ENCODE assay signal across 9 cellular contexts in the genomic region with DNA sequence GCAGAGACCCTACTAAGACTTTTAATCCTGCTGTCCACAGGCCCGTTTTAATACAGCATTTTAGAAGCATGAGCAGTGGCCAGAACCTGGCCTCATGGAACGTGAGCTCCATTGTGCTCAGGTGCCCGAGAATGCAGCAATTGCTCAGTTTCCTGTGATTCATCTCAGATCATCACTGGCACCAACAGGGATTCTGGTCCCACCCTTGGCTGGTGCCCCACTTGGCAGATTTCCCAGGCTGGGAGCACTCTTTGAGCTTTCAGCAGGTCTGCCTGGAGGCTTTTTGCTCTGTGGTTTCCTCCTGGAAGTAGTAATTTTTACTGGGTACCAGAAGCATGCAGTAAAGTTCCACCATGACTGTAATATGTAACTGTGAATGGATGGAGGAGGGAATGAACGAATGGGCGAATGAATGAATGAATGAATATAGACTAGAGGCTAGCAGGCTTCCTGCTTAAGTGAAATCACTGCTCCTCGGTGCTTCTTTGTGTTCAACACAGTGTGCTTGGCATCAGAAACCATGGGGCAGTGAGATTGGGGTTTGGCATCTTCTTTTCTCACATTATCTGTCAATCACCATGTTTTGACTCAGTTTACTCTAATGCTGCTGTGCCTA.
DNase-seq lines count a peak whose midpoint lies in the region; ATAC-seq and TF ChIP-seq lines count a peak whose summit lies in the region.
"Had no signal": no experiment of that assay in that cellular context is flagged by ENCODE, and none has a peak within 500 bp of the region (broad histone marks: within the 10 kb centered on the region; RNA-seq: fewer than 3 reads in every experiment).

No MANE protein-coding gene starts in this region.

- TF ChIP-seq CTCF in H9 (conservative IDR thresholded peaks at IDR 0.05) = no peak

- no peak overlapping the region for H3K27ac ChIP-seq in H9 (ENCODE audit: insufficient read length, low read depth, low read length)

- ATAC-seq in HG02610 (IDR thresholded peaks at IDR 0.05; ENCODE audit: unreplicated experiment) (no peak), GM19324 (IDR thresholded peaks at IDR 0.05; ENCODE audit: low FRiP score, unreplicated experiment) (no peak), HG03565 (IDR thresholded peaks at IDR 0.05; ENCODE audit: unreplicated experiment) (no peak)

- no CpG with 5 or more reads among the region's 6 CpGs for WGBS in H9 (ENCODE audit: extremely low coverage, insufficient read length, low lambda C conversion rate)

- no peak overlapping the region for H2BK120ac ChIP-seq in H9 (ENCODE audit: low read depth, low read length, poor library complexity, severe bottlenecking)

- no peak overlapping the region for H3K4me3 Mint-ChIP-seq in H9
- H3K4me3 Mint-ChIP-seq: memory B cell had no signal

- no peaks in the 10 kb centered on the region for H3K23me2 ChIP-seq in H9 (ENCODE audit: insufficient read length, low read depth, low read length, poor library complexity, severe bottlenecking)

- peaks cover 3% of the 10 kb centered on the region for H3K27me3 Mint-ChIP-seq in H9 (ENCODE audit: low read depth)
- H3K27me3 Mint-ChIP-seq: memory B cell had no signal

- no peak overlapping the region for H4K8ac ChIP-seq in H9 (replicated peaks; ENCODE audit: insufficient read length, low read depth, low read length)

- H3K9ac ChIP-seq in H9 (ENCODE audit: extremely low read depth, insufficient read length, low read length) = no peak overlapping the region

- H3K9me3 ChIP-seq in H9 (ENCODE audit: control insufficient read depth, low read depth, low read length) = no peaks in the 10 kb centered on the region

- no peak overlapping the region for H2BK5ac ChIP-seq in H9 (ENCODE audit: insufficient read length, low read length)

- no peak overlapping the region for H3K23ac ChIP-seq in H9 (ENCODE audit: insufficient read length, low read depth, low read length)

- H3K27ac Mint-ChIP-seq in H9 = no peak overlapping the region
- H3K27ac Mint-ChIP-seq: memory B cell had no signal

- H3K79me1 ChIP-seq in H9 (ENCODE audit: insufficient read depth, low read depth, low read length, poor library complexity, severe bottlenecking) = no peaks in the 10 kb centered on the region

- DNase-seq in EL (peak; percentile 97), NCI-H2196 (lab: John Stamatoyannopoulos, UW; ENCODE audit: unreplicated experiment) (peak; percentile 76), dedifferentiated amniotic fluid mesenchymal stem cell (ENCODE audit: extremely low spot score) (peak; percentile 86), myocyte (ENCODE audit: low read depth) (peak; percentile 79), H9 (no peak)

- H3K14ac ChIP-seq in H9 (ENCODE audit: insufficient read depth, low read length) = no peak overlapping the region

- no peak overlapping the region for H3K56ac ChIP-seq in H9 (ENCODE audit: insufficient read length, low read depth, low read length)

- H2BK15ac ChIP-seq in H9 (ENCODE audit: low read depth, low read length) = no peak overlapping the region

- H2BK12ac ChIP-seq in H9 (ENCODE audit: insufficient read length, low read depth, low read length) = no peak overlapping the region

- no peak overlapping the region for H4K91ac ChIP-seq in H9 (ENCODE audit: insufficient read length, low read depth, low read length)

- no peaks in the 10 kb centered on the region for H3K36me3 Mint-ChIP-seq in H9 (ENCODE audit: insufficient read depth in 1 of 3, low read depth in 3 of 3)

- H2BK20ac ChIP-seq in H9 (ENCODE audit: low read depth, low read length, poor library complexity, severe bottlenecking) = no peak overlapping the region

- no peak overlapping the region for H2AK5ac ChIP-seq in H9 (ENCODE audit: insufficient read length, low read length)

- H3T11ph ChIP-seq in H9 (ENCODE audit: low read length) = no peak overlapping the region

- H3K4me2 ChIP-seq in H9 (ENCODE audit: insufficient read depth, insufficient read length, low read length) = no peak overlapping the region

- H3K18ac ChIP-seq in H9 (ENCODE audit: insufficient read length, low read depth, low read length) = no peak overlapping the region

- H3K79me2 ChIP-seq in H9 (ENCODE audit: insufficient read depth, low read length) = no peaks in the 10 kb centered on the region

- no peak overlapping the region for H3K4ac ChIP-seq in H9 (ENCODE audit: low read depth, low read length)

- no peaks in the 10 kb centered on the region for H3K27me3 ChIP-seq in H9 (ENCODE audit: insufficient read depth, low read length)

- H3K4me1 ChIP-seq in H9 (ENCODE audit: insufficient read depth, low read length) = no peaks in the 10 kb centered on the region; the same call in 1 of the 2 replicates

- H4K5ac ChIP-seq in H9 (ENCODE audit: insufficient read length, low read depth, low read length) = no peak overlapping the region

- no peaks in the 10 kb centered on the region for H3K9me3 Mint-ChIP-seq in H9
- H3K9me3 Mint-ChIP-seq: memory B cell had no signal

- H3K4me1 Mint-ChIP-seq in H9 = peaks cover 13 to 18% of the 10 kb centered on the region in 2 experiments

- no peaks in the 10 kb centered on the region for H4K20me1 ChIP-seq in H9 (ENCODE audit: control insufficient read depth, insufficient read depth, insufficient read length)

- no peak overlapping the region for H2AFZ ChIP-seq in H9 (ENCODE audit: low read length)
